8 cellular contexts compared by ENCODE assay signal in the genomic region with DNA sequence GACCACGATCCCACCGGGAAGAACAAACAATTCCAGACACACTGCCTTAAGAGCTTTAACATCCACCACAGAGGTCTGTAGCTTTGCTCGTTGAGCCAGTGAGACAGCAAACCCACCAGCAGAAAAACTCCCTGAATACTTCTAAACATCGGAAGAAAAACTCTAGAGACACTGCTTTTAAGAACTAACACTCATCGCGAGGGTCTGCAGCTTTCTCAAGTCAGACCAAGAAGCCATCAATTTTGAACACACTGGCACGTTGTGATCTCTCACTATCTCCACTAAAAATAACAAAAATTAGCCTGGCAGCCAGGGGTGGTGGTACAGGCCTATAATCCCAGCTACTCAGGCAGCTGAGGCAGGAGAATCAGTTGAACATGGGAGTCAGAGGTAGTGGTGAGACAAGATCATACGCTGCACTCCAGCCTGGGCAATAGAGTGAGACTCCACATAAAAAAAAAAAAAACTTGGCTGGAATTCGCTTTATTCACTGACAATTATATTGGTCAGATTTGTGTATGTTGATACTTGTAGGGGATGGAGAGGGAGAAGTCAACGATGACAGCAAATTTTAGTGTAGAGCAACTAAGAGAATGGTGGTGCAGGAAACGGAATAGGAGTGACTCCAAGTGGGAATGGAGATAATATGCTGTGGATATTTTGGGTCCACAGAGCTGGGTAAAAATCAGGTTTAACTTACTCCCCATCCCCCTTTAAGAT. TPM values are rescaled to one million over a fixed set of nuclear protein-coding genes. Genes with fewer than 3 reads are reported as not detected.
A peak's percentile ranks its signal among the peaks of the same experiment; 100 is the strongest.
DNase-seq lines count a peak whose midpoint lies in the region; ATAC-seq and TF ChIP-seq lines count a peak whose summit lies in the region.

No MANE protein-coding gene starts in this region.

- DNase-seq in CD14-positive monocyte (ENCODE audit: low spot score) (no peak), NT2/D1 (ENCODE audit: low read depth, low spot score) (no peak), NCI-H146 (lab: John Stamatoyannopoulos, UW) (no peak), NCI-H1436 treated with DMSO at 0.1 percent for 48 hours (lab: John Stamatoyannopoulos, UW) (no peak), NOMO-1 treated with dmso at 0.1 percent for 144 hours (lab: John Stamatoyannopoulos, UW; ENCODE audit: unreplicated experiment) (no peak)

- intact Hi-C loops in CD14-positive monocyte (cut with micrococcal nuclease): no loop called here

- no peak for TF ChIP-seq CTCF in CD14-positive monocyte (IDR thresholded peaks at IDR 0.05)

- H3K4me3 ChIP-seq in NT2/D1 (ENCODE audit: insufficient read length, low read depth) (peak overlapping the region; percentile 70), endocrine pancreas (ENCODE audit: control insufficient read depth, insufficient read depth, low read length) (peak overlapping the region; percentile 70), neuron (ENCODE audit: low read length) (peak overlapping the region; percentile 92)

- H3K36me3 ChIP-seq in NT2/D1 (ENCODE audit: insufficient read depth, insufficient read length, low read length) (peaks cover 24% of the 10 kb centered on the region), endocrine pancreas (ENCODE audit: control insufficient read depth, insufficient read depth, low read length) (no peaks in the 10 kb centered on the region), neuron (ENCODE audit: insufficient read depth, low read length) (peaks cover 20% of the 10 kb centered on the region)

- H3K4me1 Mint-ChIP-seq in CD14-positive monocyte: peaks cover 49% of the 10 kb centered on the region

- peak overlapping the region; percentile 91 to 97 for H3K4me3 Mint-ChIP-seq in CD14-positive monocyte

- H3K9me3 ChIP-seq in NT2/D1 (ENCODE audit: insufficient read depth, low read length) (peaks cover 28% of the 10 kb centered on the region), endocrine pancreas (ENCODE audit: control insufficient read depth, low read length) (no peaks in the 10 kb centered on the region), neuron (ENCODE audit: low read length) (peaks cover 7% of the 10 kb centered on the region)

- H3K27me3 ChIP-seq in NT2/D1 (ENCODE audit: insufficient read depth, insufficient read length) (no peaks in the 10 kb centered on the region), endocrine pancreas (ENCODE audit: control insufficient read depth, insufficient read depth, low read length) (no peaks in the 10 kb centered on the region), neuron (ENCODE audit: insufficient read depth, low read length) (no peaks in the 10 kb centered on the region)

- no peaks in the 10 kb centered on the region for H3K4me1 ChIP-seq in NT2/D1 (ENCODE audit: insufficient read depth, insufficient read length)
- no peaks in the 10 kb centered on the region for H3K4me1 ChIP-seq in endocrine pancreas (ENCODE audit: control insufficient read depth, insufficient read depth, low read length)
- H3K4me1 ChIP-seq in neuron (ENCODE audit: insufficient read depth, low read length): peaks cover 18% of the 10 kb centered on the region

- peaks cover 0 to 2% (median 0%) of the 10 kb centered on the region in 3 donors for H3K27me3 Mint-ChIP-seq in CD14-positive monocyte (ENCODE audit: low read depth in 3 of 3)

- H3K9me3 Mint-ChIP-seq in CD14-positive monocyte: peaks cover 14 to 26% (median 18%) of the 10 kb centered on the region in 7 donors

- no peak for ATAC-seq in GM19351 (IDR thresholded peaks at IDR 0.05; ENCODE audit: unreplicated experiment)

- H3K9ac ChIP-seq in NT2/D1 (ENCODE audit: insufficient read length, low read depth): peak overlapping the region; percentile 70
- peak overlapping the region; percentile 88 for H3K9ac ChIP-seq in endocrine pancreas (ENCODE audit: control insufficient read depth, insufficient read depth, low read length)

- H3K27ac Mint-ChIP-seq in CD14-positive monocyte: peak overlapping the region; percentile 85 to 94 (median 91)

- H3K36me3 Mint-ChIP-seq in CD14-positive monocyte: peaks cover 12 to 18% of the 10 kb centered on the region in 2 donors

- peak overlapping the region; percentile 43 for H2AFZ ChIP-seq in neuron (ENCODE audit: low read depth, low read length)

RNA-seq across cellular contexts. Expression of gene TMEM14C, which starts 0.9 kb away (rescaled TPM):
- polyA plus RNA-seq in CD14-positive monocyte: 100 to 1,000 TPM; 184 to 242 TPM

RNA-seq across cellular contexts. Expression of gene TMEM14B, which starts 25.6 kb away (rescaled TPM):
- 100 to 1,000 TPM; 141 to 185 TPM for polyA plus RNA-seq in CD14-positive monocyte

RNA-seq across cellular contexts. Expression of gene PAK1IP1, which starts 27.2 kb away (rescaled TPM):
- 10 to 100 TPM; 11.7 to 13.3 TPM for polyA plus RNA-seq in CD14-positive monocyte

RNA-seq across cellular contexts. Expression of gene C6orf52, which starts 27.6 kb away (rescaled TPM):
- 1 to 10 TPM in 1 of 2 donors, not detected in 1; 1.9 TPM for polyA plus RNA-seq in CD14-positive monocyte
